ENCODE assay signal across 14 cellular contexts in genomic region chr18:35458271-35458670, GRCh38. TPM values are rescaled to one million over a fixed set of nuclear protein-coding genes. Genes with fewer than 3 reads are reported as not detected.
A peak's percentile ranks its signal among the peaks of the same experiment; 100 is the strongest.
DNase-seq lines count a peak whose midpoint lies in the region; ATAC-seq and TF ChIP-seq lines count a peak whose summit lies in the region.
"Had no signal": no experiment of that assay in that cellular context is flagged by ENCODE, and none has a peak within 500 bp of the region (broad histone marks: within the 10 kb centered on the region; RNA-seq: fewer than 3 reads in every experiment).

No MANE protein-coding gene starts in this region.

- ATAC-seq in left lung (peak; percentile 42), upper lobe of left lung (ENCODE audit: low FRiP score in 2 of 2) (no peak)
- ATAC-seq: natural killer cell had no signal

- no peak for DNase-seq in MCF 10A (ENCODE audit: unreplicated experiment)
- no peak for DNase-seq in breast epithelium (ENCODE audit: low spot score in 2 of 2)
- DNase-seq in RPMI7951 (ENCODE audit: low read depth) = peak; percentile 24
- DNase-seq in left lung = no peak
- DNase-seq in upper lobe of left lung = no peak
- DNase-seq in medulla oblongata (ENCODE audit: extremely low spot score) = no peak
- DNase-seq in EL = no peak
- DNase-seq in ecto neural progenitor cell (ENCODE audit: low spot score) = no peak
- DNase-seq: activated CD4-positive, alpha-beta T cell treated with anti-CD3 and anti-CD28 coated beads for 48 hours; activated naive CD4-positive, alpha-beta T cell treated with anti-CD3 and anti-CD28 coated beads, Interleukin-2, amount 10 ng/mL, durations not matched to agents 7 days and 5 days; natural killer cell; NCI-H187; stimulated activated CD4-positive, alpha-beta T cell treated with anti-CD3 and anti-CD28 coated beads, Interleukin-2, amount 100 ng/mL, for 48 hours had no signal

- H3K4me3 ChIP-seq in breast epithelium = no peak overlapping the region
- no peak overlapping the region for H3K4me3 ChIP-seq in left lung
- no peak overlapping the region for H3K4me3 ChIP-seq in upper lobe of left lung
- H3K4me3 ChIP-seq: SK-N-MC had no signal

- POLR2A ChIA-PET in MCF 10A (lab: Yijun Ruan, JAX) = interaction anchor here (1.0 to 7.2 kb wide), 11 partner anchors 10 to 169 kb away, joined by 3 to 87 read pairs (median 9); partner anchors contain the start of genes GALNT1, INO80C and ZSCAN30

- TF ChIP-seq EP300 in upper lobe of left lung (IDR thresholded peaks at IDR 0.05) = no peak

- H3K27ac ChIP-seq in breast epithelium (peak overlapping the region in 1 of 2 donors; percentile 52), left lung (peak overlapping the region in 1 of 2 donors; percentile 53), upper lobe of left lung (peak overlapping the region in 3 of 4 donors; percentile 6 to 50 (median 24))
- H3K27ac ChIP-seq: SK-N-MC had no signal

- H3K9me3 ChIP-seq in breast epithelium (no peaks in the 10 kb centered on the region), left lung (no peaks in the 10 kb centered on the region), upper lobe of left lung (no peaks in the 10 kb centered on the region)

- 31 to 38% methylated on average over 1 of the region's 1 CpG for WGBS in upper lobe of left lung, 2 donors

- peak overlapping the region; percentile 72 for H3K27ac Mint-ChIP-seq in MCF 10A (ENCODE audit: low read depth, unreplicated experiment)
- H3K27ac Mint-ChIP-seq: activated naive CD4-positive, alpha-beta T cell treated with anti-CD3 and anti-CD28 coated beads, Interleukin-2, amount 10 ng/mL, durations not matched to agents 7 days and 5 days; natural killer cell had no signal

- no peaks in the 10 kb centered on the region for H3K36me3 Mint-ChIP-seq in MCF 10A (ENCODE audit: insufficient read depth, unreplicated experiment)
- H3K36me3 Mint-ChIP-seq: activated naive CD4-positive, alpha-beta T cell treated with anti-CD3 and anti-CD28 coated beads, Interleukin-2, amount 10 ng/mL, durations not matched to agents 7 days and 5 days; natural killer cell had no signal

- TF ChIP-seq CTCF in MCF 10A (IDR thresholded peaks at IDR 0.05; ENCODE audit: unreplicated experiment) = no peak
- TF ChIP-seq CTCF in breast epithelium (IDR thresholded peaks at IDR 0.05) = no peak
- no peak for TF ChIP-seq CTCF in left lung (IDR thresholded peaks at IDR 0.05)
- TF ChIP-seq CTCF in upper lobe of left lung (IDR thresholded peaks at IDR 0.05) = no peak

- TF ChIP-seq POLR2A in breast epithelium (IDR thresholded peaks at IDR 0.05) (no peak), upper lobe of left lung (IDR thresholded peaks at IDR 0.05) (no peak)

- no peak overlapping the region for H3K4me3 Mint-ChIP-seq in MCF 10A (ENCODE audit: unreplicated experiment)
- H3K4me3 Mint-ChIP-seq: activated naive CD4-positive, alpha-beta T cell treated with anti-CD3 and anti-CD28 coated beads, Interleukin-2, amount 10 ng/mL, durations not matched to agents 7 days and 5 days; natural killer cell had no signal

- H3K36me3 ChIP-seq in breast epithelium = no peaks in the 10 kb centered on the region
- H3K36me3 ChIP-seq in left lung = no peaks in the 10 kb centered on the region
- H3K36me3 ChIP-seq in upper lobe of left lung = no peaks in the 10 kb centered on the region

- CTCF ChIA-PET in MCF 10A (lab: Yijun Ruan, JAX) = interaction anchor here (0.7 to 3.1 kb wide), 3 partner anchors 20 to 49 kb away, joined by 3 to 20 read pairs (median 7); no protein-coding TSS in a partner anchor

- BruUV-seq in MCF 10A (replicated peaks; lab: Mats Ljungman, UMichigan) = no TSS peak

- H3K27me3 Mint-ChIP-seq in MCF 10A (ENCODE audit: insufficient read depth, unreplicated experiment) = no peaks in the 10 kb centered on the region

- H3K9me3 Mint-ChIP-seq in MCF 10A (ENCODE audit: unreplicated experiment) = no peaks in the 10 kb centered on the region
- H3K9me3 Mint-ChIP-seq: activated naive CD4-positive, alpha-beta T cell treated with anti-CD3 and anti-CD28 coated beads, Interleukin-2, amount 10 ng/mL, durations not matched to agents 7 days and 5 days; natural killer cell had no signal

- H3K4me1 Mint-ChIP-seq in MCF 10A (ENCODE audit: insufficient read depth, unreplicated experiment) = peaks cover 69% of the 10 kb centered on the region
- H3K4me1 Mint-ChIP-seq: activated naive CD4-positive, alpha-beta T cell treated with anti-CD3 and anti-CD28 coated beads, Interleukin-2, amount 10 ng/mL, durations not matched to agents 7 days and 5 days; natural killer cell had no signal

- H3K4me1 ChIP-seq in breast epithelium (no peaks in the 10 kb centered on the region), left lung (peaks cover 11 to 22% of the 10 kb centered on the region in 2 donors), upper lobe of left lung (peaks cover 8 to 38% (median 17%) of the 10 kb centered on the region in 4 donors)

- intact Hi-C loops in MCF 10A (cut with micrococcal nuclease) (loop anchor here (5.0 kb wide), 1 partner anchor 51 kb away; no protein-coding TSS in a partner anchor), breast epithelium (cut with DNase I; ENCODE audit: low total_unique reads) (no loop called here), left lung (cut with DNase I) (no loop called here)

- H3K27me3 ChIP-seq in breast epithelium (no peaks in the 10 kb centered on the region), left lung (no peaks in the 10 kb centered on the region), upper lobe of left lung (no peaks in the 10 kb centered on the region)

RNA-seq across cellular contexts. Expression of gene INO80C, which starts 39.5 kb away (rescaled TPM):
- total RNA-seq in MCF 10A (2022) (25.8 and 32.6 TPM in 2 replicates), breast epithelium (10 to 100 TPM in 1 of 3 donors, 1 to 10 TPM in 2; 5.9 to 14.7 (median 6.7) TPM), left lung (10 to 100 TPM; 27.0 to 28.0 TPM), upper lobe of left lung (10 to 100 TPM in 5 of 6 donors, 1 to 10 TPM in 1; 8.7 to 87.0 (median 19.6) TPM)
- total RNA-seq in RPMI7951 (2014; rRNA removed; shearing (Covaris generic)) = 1.7 and 3.4 TPM in 2 replicates
